In genomic region chr15:34942363-34942762, GRCh38 we compare ENCODE assay signal across 1 cellular context.
TF ChIP-seq lines count a peak whose summit lies in the region.

No MANE protein-coding gene starts in this region.

TF ChIP-seq in HEK293, 187 proteins besides CTCF, POLR2A, EP300 and RAD21 (continued from another document and continues in another):
- TF ChIP-seq ZBTB44 (tag by site-specific recombination; IDR thresholded peaks at IDR 0.05) (0 out of 2 replicates have a peak, but pooled peaks have one; percentile 39), ZNF645 (tag by site-specific recombination; IDR thresholded peaks at IDR 0.05) (no peak), ZFP69B (tag by site-specific recombination; IDR thresholded peaks at IDR 0.05) (0 out of 2 replicates have a peak, but pooled peaks have one; percentile 30), ZBTB21 (tag by site-specific recombination; IDR thresholded peaks at IDR 0.05) (0 out of 2 replicates have a peak, but pooled peaks have one; percentile 15), ZNF394 (tag by site-specific recombination; IDR thresholded peaks at IDR 0.05; ENCODE audit: borderline replicate concordance) (0 out of 2 replicates have a peak, but pooled peaks have one; percentile 25), ZBTB17 (tag by site-specific recombination; IDR thresholded peaks at IDR 0.05) (peak; percentile 64), ZNF660 (tag by site-specific recombination; IDR thresholded peaks at IDR 0.05) (no peak), ZNF449 (tag by site-specific recombination; IDR thresholded peaks at IDR 0.05) (no peak), PRDM4 (tag by site-specific recombination; IDR thresholded peaks at IDR 0.05) (peak; percentile 53; the same call in 1 of the 2 replicates), WT1 (tag by site-specific recombination; IDR thresholded peaks at IDR 0.05) (peak; percentile 48; the same call in 1 of the 2 replicates), BCL6B (tag by site-specific recombination; IDR thresholded peaks at IDR 0.05) (peak; percentile 37; the same call in 1 of the 2 replicates), ZNF639 (tag by site-specific recombination; IDR thresholded peaks at IDR 0.05) (peak; percentile 79), INSM2 (tag by site-specific recombination; IDR thresholded peaks at IDR 0.05) (peak; percentile 78), ZBTB49 (tag by site-specific recombination; IDR thresholded peaks at IDR 0.05; ENCODE audit: low read depth) (no peak), BCL11A (tag by site-specific recombination; IDR thresholded peaks at IDR 0.05; ENCODE audit: low read depth) (peak; percentile 66; the same call in 1 of the 2 replicates), ZNF366 (tag by site-specific recombination; conservative IDR thresholded peaks at IDR 0.05) (peak; percentile 84), ZNF677 (tag by site-specific recombination; IDR thresholded peaks at IDR 0.05) (no peak), ZFP37 (tag by site-specific recombination; IDR thresholded peaks at IDR 0.05) (no peak), PRDM6 (tag by site-specific recombination; IDR thresholded peaks at IDR 0.05) (peak; percentile 60), TSHZ1 (tag by site-specific recombination; IDR thresholded peaks at IDR 0.05; ENCODE audit: borderline replicate concordance) (peak; percentile 67; the same call in 1 of the 2 replicates), OVOL3 (tag by site-specific recombination; IDR thresholded peaks at IDR 0.05) (peak; percentile 72; the same call in 1 of the 2 replicates), ZNF391 (tag by site-specific recombination; IDR thresholded peaks at IDR 0.05; ENCODE audit: borderline replicate concordance, low read depth) (peak; percentile 41; the same call in 1 of the 2 replicates), GLI2 (tag by site-specific recombination; IDR thresholded peaks at IDR 0.05; ENCODE audit: borderline replicate concordance, low read depth) (peak; percentile 64), ZNF549 (tag by site-specific recombination; IDR thresholded peaks at IDR 0.05) (0 out of 2 replicates have a peak, but pooled peaks have one; percentile 24), ZNF629 (tag by site-specific recombination; IDR thresholded peaks at IDR 0.05) (peak; percentile 87), SCRT1 (tag by site-specific recombination; IDR thresholded peaks at IDR 0.05; ENCODE audit: borderline replicate concordance) (peak; percentile 25; the same call in 1 of the 2 replicates), ZSCAN23 (tag by site-specific recombination; IDR thresholded peaks at IDR 0.05) (0 out of 2 replicates have a peak, but pooled peaks have one; percentile 51), OSR2 (tag by site-specific recombination; IDR thresholded peaks at IDR 0.05) (peak; percentile 88), ZNF580 (tag by site-specific recombination; IDR thresholded peaks at IDR 0.05) (0 out of 2 replicates have a peak, but pooled peaks have one; percentile 24), KLF7 (tag by site-specific recombination; IDR thresholded peaks at IDR 0.05; ENCODE audit: borderline replicate concordance) (peak; percentile 22; the same call in 1 of the 2 replicates), ZNF184 (tag by site-specific recombination; IDR thresholded peaks at IDR 0.05) (peak; percentile 75; the same call in 1 of the 2 replicates), FEZF1 (tag by site-specific recombination; IDR thresholded peaks at IDR 0.05) (peak; percentile 97), ZNF521 (tag by site-specific recombination; IDR thresholded peaks at IDR 0.05) (no peak), ZNF19 (tag by site-specific recombination; IDR thresholded peaks at IDR 0.05; ENCODE audit: low read depth) (no peak), KLF8 (tag by site-specific recombination; IDR thresholded peaks at IDR 0.05) (peak; percentile 66; the same call in 1 of the 2 replicates), ZNF843 (tag by site-specific recombination; IDR thresholded peaks at IDR 0.05) (peak; percentile 92)
